8 cellular contexts compared by ENCODE assay signal in the genomic region with DNA sequence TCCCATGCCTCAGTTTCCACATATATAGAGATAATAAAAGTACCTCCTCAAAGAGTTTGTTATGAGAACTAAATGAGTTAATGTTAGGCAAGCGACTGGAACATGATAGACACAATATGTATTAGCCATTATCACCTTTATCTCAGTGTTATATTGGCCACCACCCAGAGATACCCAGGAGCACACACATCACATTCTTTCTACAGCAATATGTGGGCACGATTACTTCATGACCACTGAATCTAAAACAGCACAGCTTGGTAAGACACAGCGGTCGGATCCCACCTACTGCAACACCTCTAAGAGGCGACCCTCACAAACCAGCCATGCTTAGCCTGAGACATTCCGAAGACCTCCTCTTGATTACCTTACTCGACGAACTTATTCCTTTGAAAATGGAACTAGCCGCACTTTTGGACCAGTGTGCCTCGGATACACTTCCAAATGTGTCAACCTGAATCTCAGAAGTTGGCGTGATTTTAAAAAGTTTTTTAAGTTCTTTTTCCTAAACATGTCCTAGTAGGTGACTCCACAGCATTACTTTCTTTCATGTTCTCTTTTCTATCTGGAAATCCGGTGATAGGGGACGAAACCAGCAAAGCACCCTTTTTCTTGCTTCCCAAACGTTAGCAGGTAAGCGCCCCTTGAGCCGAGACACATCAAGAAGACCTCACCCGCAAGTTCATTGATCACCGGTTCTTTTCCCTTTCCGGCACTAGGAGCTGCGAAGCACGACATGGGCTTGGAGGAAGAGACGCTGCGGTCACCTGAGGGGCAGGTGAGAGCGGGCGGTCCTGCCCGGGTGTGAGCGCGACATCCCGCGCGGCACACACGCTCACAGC. TPM values are rescaled to one million over a fixed set of nuclear protein-coding genes. Genes with fewer than 3 reads are reported as not detected.
DNase-seq lines count a peak whose midpoint lies in the region; ATAC-seq and TF ChIP-seq lines count a peak whose summit lies in the region.

No MANE protein-coding gene starts in this region.

- peak overlapping the region; percentile 86 for H3K27ac Mint-ChIP-seq in activated CD8-positive, alpha-beta T cell treated with anti-CD3 and anti-CD28 coated beads for 36 hours
- H3K27ac Mint-ChIP-seq in stimulated activated effector memory CD8-positive, alpha-beta T cell treated with anti-CD3 and anti-CD28 coated beads, Interleukin-12 subunit alpha, Interleukin-12 subunit beta, amount 100 ng/mL, for 72 hours = peak overlapping the region; percentile 93

- no peak for TF ChIP-seq CTCF in GM06990 (IDR thresholded peaks at IDR 0.05; ENCODE audit: insufficient read depth, low read length, poor library complexity, severe bottlenecking)
- no peak for TF ChIP-seq CTCF in activated CD8-positive, alpha-beta T cell treated with anti-CD3 and anti-CD28 coated beads for 36 hours (IDR thresholded peaks at IDR 0.05)

- POLR2A ChIA-PET in activated CD8-positive, alpha-beta T cell treated with anti-CD3 and anti-CD28 coated beads for 36 hours (lab: Charles Lee) = no interaction called here

- H3K4me3 ChIP-seq in GM06990 (replicated peaks; ENCODE audit: low read depth, low read length) = peak overlapping the region; percentile 79
- peak overlapping the region; percentile 87 for H3K4me3 ChIP-seq in iPS-11a (ENCODE audit: low read depth, low read length)

- H3K4me1 Mint-ChIP-seq in activated CD8-positive, alpha-beta T cell treated with anti-CD3 and anti-CD28 coated beads for 36 hours (ENCODE audit: low read depth) = peaks cover 64% of the 10 kb centered on the region
- H3K4me1 Mint-ChIP-seq in stimulated activated effector memory CD8-positive, alpha-beta T cell treated with anti-CD3 and anti-CD28 coated beads, Interleukin-12 subunit alpha, Interleukin-12 subunit beta, amount 100 ng/mL, for 72 hours = peaks cover 62% of the 10 kb centered on the region

- H3K9me3 Mint-ChIP-seq in activated CD8-positive, alpha-beta T cell treated with anti-CD3 and anti-CD28 coated beads for 36 hours = no peaks in the 10 kb centered on the region
- H3K9me3 Mint-ChIP-seq in stimulated activated effector memory CD8-positive, alpha-beta T cell treated with anti-CD3 and anti-CD28 coated beads, Interleukin-12 subunit alpha, Interleukin-12 subunit beta, amount 100 ng/mL, for 72 hours = no peaks in the 10 kb centered on the region

- H3K36me3 Mint-ChIP-seq in activated CD8-positive, alpha-beta T cell treated with anti-CD3 and anti-CD28 coated beads for 36 hours (ENCODE audit: low read depth) = peaks cover 24% of the 10 kb centered on the region
- no peaks in the 10 kb centered on the region for H3K36me3 Mint-ChIP-seq in stimulated activated effector memory CD8-positive, alpha-beta T cell treated with anti-CD3 and anti-CD28 coated beads, Interleukin-12 subunit alpha, Interleukin-12 subunit beta, amount 100 ng/mL, for 72 hours

- H3K4me3 Mint-ChIP-seq in activated CD8-positive, alpha-beta T cell treated with anti-CD3 and anti-CD28 coated beads for 36 hours = peak overlapping the region; percentile 94
- peak overlapping the region; percentile 85 for H3K4me3 Mint-ChIP-seq in stimulated activated effector memory CD8-positive, alpha-beta T cell treated with anti-CD3 and anti-CD28 coated beads, Interleukin-12 subunit alpha, Interleukin-12 subunit beta, amount 100 ng/mL, for 72 hours

- CTCF ChIA-PET in activated CD8-positive, alpha-beta T cell treated with anti-CD3 and anti-CD28 coated beads for 36 hours (lab: Charles Lee) = no interaction called here

- intact Hi-C loops in activated CD8-positive, alpha-beta T cell treated with anti-CD3 and anti-CD28 coated beads for 36 hours (cut with micrococcal nuclease) = no loop called here

- no peaks in the 10 kb centered on the region for H3K27me3 ChIP-seq in GM06990 (replicated peaks; ENCODE audit: control insufficient read depth, insufficient read depth, low read length)

- no peaks in the 10 kb centered on the region; the same call in 1 of the 2 replicates for H3K36me3 ChIP-seq in GM06990 (ENCODE audit: control insufficient read depth, insufficient read depth, low read length)

- DNase-seq in GM06990 (ENCODE audit: extremely low read depth, insufficient read length) (no peak), NCI-H446 treated with DMSO at 0.1 percent for 48 hours (lab: John Stamatoyannopoulos, UW) (no peak), C1 segment of cervical spinal cord (lab: John Stamatoyannopoulos, UW) (no peak)
- no peak for DNase-seq in activated CD8-positive, alpha-beta T cell treated with anti-CD3 and anti-CD28 coated beads for 36 hours
- DNase-seq in stimulated activated effector memory CD8-positive, alpha-beta T cell treated with anti-CD3 and anti-CD28 coated beads, Interleukin-12 subunit alpha, Interleukin-12 subunit beta, amount 100 ng/mL, for 72 hours (ENCODE audit: low spot score in 2 of 2) = peak in 1 of 2 donors; percentile 45

- ATAC-seq in HG03175 (IDR thresholded peaks at IDR 0.05; ENCODE audit: unreplicated experiment) = peak; percentile 20
- no peak for ATAC-seq in activated CD8-positive, alpha-beta T cell treated with anti-CD3 and anti-CD28 coated beads for 36 hours
- ATAC-seq in stimulated activated effector memory CD8-positive, alpha-beta T cell treated with anti-CD3 and anti-CD28 coated beads, Interleukin-12 subunit alpha, Interleukin-12 subunit beta, amount 100 ng/mL, for 72 hours = no peak
- ATAC-seq in HG02678 (IDR thresholded peaks at IDR 0.05; ENCODE audit: unreplicated experiment) = no peak

- H3K27me3 Mint-ChIP-seq in activated CD8-positive, alpha-beta T cell treated with anti-CD3 and anti-CD28 coated beads for 36 hours = no peaks in the 10 kb centered on the region

RNA-seq across cellular contexts. Expression of a gene that starts 0.9 kb away (rescaled TPM):
- total RNA-seq in activated CD8-positive, alpha-beta T cell treated with anti-CD3 and anti-CD28 coated beads for 36 hours = 10 to 100 TPM; 36.6 to 42.8 TPM
